ENCODE assay signal across 12 cellular contexts in genomic region chr20:58515240-58516212, GRCh38. TPM values are rescaled to one million over a fixed set of nuclear protein-coding genes. Genes with fewer than 3 reads are reported as not detected.
DNase-seq lines count a peak whose midpoint lies in the region; ATAC-seq and TF ChIP-seq lines count a peak whose summit lies in the region.
"Had no signal": no experiment of that assay in that cellular context is flagged by ENCODE, and none has a peak within 500 bp of the region (broad histone marks: within the 10 kb centered on the region; RNA-seq: fewer than 3 reads in every experiment).

APCDD1L (minus strand) TSS chr20:58515399; CDS start chr20:58514707, 692 bp downstream.

- H3K4me3 ChIP-seq in NT2/D1 (ENCODE audit: insufficient read length, low read depth) (peak within 1 kb of the TSS; percentile 71), fibroblast of lung (replicated peaks in 1 of 4; ENCODE audit: control extremely low read depth in 1 of 4, insufficient read depth in 1 of 4, low read depth in 3 of 4, low read length in 4 of 4) (peak within 1 kb of the TSS; percentile 18 to 55 (median 28))

- peak within 1 kb of the TSS in 2 of 3 experiments; percentile 20 to 83 for H3K27ac Mint-ChIP-seq in nephron
- H3K27ac Mint-ChIP-seq: activated naive CD4-positive, alpha-beta T cell treated with anti-CD3 and anti-CD28 coated beads, Interleukin-2, amount 50 U/mL, for 72 hours had no signal

- H3K9ac ChIP-seq in NT2/D1 (ENCODE audit: insufficient read length, low read depth) (peak within 1 kb of the TSS; percentile 76), fibroblast of lung (ENCODE audit: insufficient read depth, low read length) (no peak within 1 kb of the TSS)

- peaks cover 23% of the 10 kb centered on the region for H3K4me1 Mint-ChIP-seq in nephron

- DNase-seq in AG20443 (ENCODE audit: low spot score) (peak; percentile 83), NT2/D1 (ENCODE audit: low read depth, low spot score) (no peak), fibroblast of lung (ENCODE audit: low read depth in 2 of 2) (peak; percentile 65 to 89), HuH-7 (ENCODE audit: low spot score) (no peak), NCI-H526 (lab: John Stamatoyannopoulos, UW) (no peak)
- DNase-seq in activated CD8-positive, alpha-beta memory T cell treated with anti-CD3 and anti-CD28 coated beads for 24 hours: no peak
- DNase-seq: MV-4-11, SW 1271 had no signal

- H3K27ac ChIP-seq in fibroblast of lung (ENCODE audit: insufficient read depth, low read length): no peak within 1 kb of the TSS

- no peak for ATAC-seq in HG03159 (IDR thresholded peaks at IDR 0.05; ENCODE audit: unreplicated experiment)
- ATAC-seq: activated naive CD4-positive, alpha-beta T cell treated with anti-CD3 and anti-CD28 coated beads, Interleukin-2, amount 50 U/mL, for 72 hours had no signal

- H4K20me1 ChIP-seq in fibroblast of lung (ENCODE audit: control insufficient read depth, extremely low read depth, insufficient read depth, low read length): no peaks in the 10 kb centered on the region

- H3K27me3 Mint-ChIP-seq in nephron (ENCODE audit: low read depth): no peaks in the 10 kb centered on the region

- H3K9me3 ChIP-seq in NT2/D1 (ENCODE audit: insufficient read depth, low read length) (peaks cover 12% of the 10 kb centered on the region; the same call in 1 of the 2 replicates), fibroblast of lung (ENCODE audit: control insufficient read depth, insufficient read depth, low read depth, low read length) (no peaks in the 10 kb centered on the region)

- no peak within 1 kb of the TSS for H2AFZ ChIP-seq in fibroblast of lung (ENCODE audit: low read length)

- H3K27me3 ChIP-seq in NT2/D1 (ENCODE audit: insufficient read depth, insufficient read length) (peaks cover 76% of the 10 kb centered on the region), fibroblast of lung (ENCODE audit: control insufficient read depth, insufficient read depth, low read length) (peaks cover 17% of the 10 kb centered on the region)

- no peaks in the 10 kb centered on the region for H3K9me3 Mint-ChIP-seq in nephron
- H3K9me3 Mint-ChIP-seq: activated naive CD4-positive, alpha-beta T cell treated with anti-CD3 and anti-CD28 coated beads, Interleukin-2, amount 50 U/mL, for 72 hours had no signal

- H3K79me2 ChIP-seq in fibroblast of lung (ENCODE audit: control insufficient read depth, insufficient read depth, low read length): no peaks in the 10 kb centered on the region

- H3K4me1 ChIP-seq in NT2/D1 (ENCODE audit: insufficient read depth, insufficient read length): peaks cover 7% of the 10 kb centered on the region
- H3K4me1 ChIP-seq in fibroblast of lung (ENCODE audit: control insufficient read depth, extremely low read depth, insufficient read depth, low read length): no peaks in the 10 kb centered on the region

- H3K36me3 Mint-ChIP-seq in nephron (ENCODE audit: low read depth): no peaks in the 10 kb centered on the region
- H3K36me3 Mint-ChIP-seq: activated naive CD4-positive, alpha-beta T cell treated with anti-CD3 and anti-CD28 coated beads, Interleukin-2, amount 50 U/mL, for 72 hours had no signal

- H3K36me3 ChIP-seq in NT2/D1 (ENCODE audit: insufficient read depth, insufficient read length, low read length) (no peaks in the 10 kb centered on the region), fibroblast of lung (ENCODE audit: control insufficient read depth, insufficient read depth, low read length) (no peaks in the 10 kb centered on the region)

- peak within 1 kb of the TSS; percentile 77 to 83 (median 82) for H3K4me3 Mint-ChIP-seq in nephron

- peak within 1 kb of the TSS; percentile 68 for H3K4me2 ChIP-seq in fibroblast of lung (ENCODE audit: extremely low read depth, insufficient read depth, low read length)

- no peak for TF ChIP-seq CTCF in fibroblast of lung (conservative IDR thresholded peaks at IDR 0.05 in 1 of 2, IDR thresholded peaks at IDR 0.05 in 1 of 2; ENCODE audit: low read depth in 1 of 2, low read length in 2 of 2)
- no peak for TF ChIP-seq CTCF in nephron (IDR thresholded peaks at IDR 0.05; ENCODE audit: unreplicated experiment in 3 of 3)

RNA-seq across cellular contexts. Expression of gene APCDD1L, which starts in this region (rescaled TPM):
- total RNA-seq in fibroblast of lung: 0.99 and 1.0 TPM in 2 replicates
- 0.18 and 1.6 TPM in 2 replicates for polyA plus RNA-seq in fibroblast of lung
- 0.72 and 3.5 TPM in 2 replicates for polyA plus RNA-seq in fibroblast of lung (2012)
- polyA minus RNA-seq in fibroblast of lung (ENCODE audit: low replicate concordance): 0.47 and 2.5 TPM in 2 replicates
- total RNA-seq: activated naive CD4-positive, alpha-beta T cell treated with anti-CD3 and anti-CD28 coated beads, Interleukin-2, amount 50 U/mL, for 72 hours; mononuclear cell had no signal

Comparison
In these comparisons a context has a peak if more than half of its experiments do, and no peak if none do; other contexts are left out.
1. DNase-seq: peak in AG20443 (single experiment) and fibroblast of lung (2 of 2); none in NT2/D1 (single experiment), HuH-7 (single experiment), NCI-H526 (0 of 2) and activated CD8-positive, alpha-beta memory T cell treated with anti-CD3 and anti-CD28 coated beads for 24 hours (single experiment).